In genomic region chr2:206518997-206519396, GRCh38 we compare ENCODE assay signal across 22 cellular contexts.
"Had no signal": no experiment of that assay in that cellular context is flagged by ENCODE, and none has a peak within 500 bp of the region (broad histone marks: within the 10 kb centered on the region; RNA-seq: fewer than 3 reads in every experiment).

No MANE protein-coding gene starts in this region.

- DNase-seq: activated CD4-positive, alpha-beta T cell treated with anti-CD3 and anti-CD28 coated beads for 4 hours; activated CD8-positive, alpha-beta memory T cell treated with anti-CD3 and anti-CD28 coated beads, Interleukin-2, amount 50 U/mL, for 4 hours; activated CD8-positive, alpha-beta T cell treated with anti-CD3 and anti-CD28 coated beads for 36 hours; activated naive CD4-positive, alpha-beta T cell; activated T-cell treated with anti-CD3 and anti-CD28 coated beads, Interleukin-2, amount 50 U/mL, for 72 hours; aorta; caudate nucleus; colonic mucosa; NCI-H1092; NCI-H1417; NCI-H1930; NCI-H2107; NCI-H2171 treated with DMSO at 0.1 percent for 48 hours; NCI-H226; NCI-H526 treated with DMSO at 0.1 percent for 48 hours; NK-92 treated with Interleukin-12 subunit alpha and Interleukin-12 subunit beta, amount 100 ng/mL, for 24 hours; OCI-M1; Peyer's patch; Right ventricle myocardium superior; SJCRH30 had no signal

- ATAC-seq: activated CD4-positive, CD25-positive, alpha-beta regulatory T cell treated with anti-CD3 and anti-CD28 coated beads, Interleukin-2, amount 50 U/mL, for 24 hours; activated CD8-positive, alpha-beta T cell treated with anti-CD3 and anti-CD28 coated beads for 36 hours; SK-N-SH treated with all-trans-retinoic acid at 6 μM for 48 hours had no signal
